In genomic region chrX:31266172-31267076, GRCh38 we compare ENCODE assay signal across 8 cellular contexts.
DNase-seq lines count a peak whose midpoint lies in the region; ATAC-seq and TF ChIP-seq lines count a peak whose summit lies in the region.

No MANE protein-coding gene starts in this region.

- H3K36me3 ChIP-seq in fibroblast of lung (ENCODE audit: control insufficient read depth, insufficient read depth, low read length) = no peaks in the 10 kb centered on the region

- no peaks in the 10 kb centered on the region for H3K9me3 ChIP-seq in fibroblast of lung (ENCODE audit: control insufficient read depth, insufficient read depth, low read depth, low read length)

- peaks cover 0 to 3% (median 2%) of the 10 kb centered on the region in 4 donors for H3K4me1 Mint-ChIP-seq in naive thymus-derived CD8-positive, alpha-beta T cell

- H3K4me3 ChIP-seq in WI38 (ENCODE audit: low read depth, low read length) (peak overlapping the region; percentile 63), fibroblast of lung (replicated peaks in 1 of 4; ENCODE audit: control extremely low read depth in 1 of 4, insufficient read depth in 1 of 4, low read depth in 3 of 4, low read length in 4 of 4) (peak overlapping the region; percentile 53 to 65 (median 58))

- H3K9me3 Mint-ChIP-seq in naive thymus-derived CD8-positive, alpha-beta T cell = peaks cover 0 to 4% (median 0%) of the 10 kb centered on the region in 9 donors

- no peak for TF ChIP-seq CTCF in WI38 (IDR thresholded peaks at IDR 0.05; ENCODE audit: low read depth, low read length)
- TF ChIP-seq CTCF in fibroblast of lung (conservative IDR thresholded peaks at IDR 0.05 in 1 of 2, IDR thresholded peaks at IDR 0.05 in 1 of 2; ENCODE audit: low read depth in 1 of 2, low read length in 2 of 2) = no peak

- DNase-seq in DMS53 (lab: John Stamatoyannopoulos, UW) (peak; percentile 64), fibroblast of lung (ENCODE audit: low read depth in 2 of 2) (peak in 1 of 2 donors; percentile 28), superior temporal gyrus (ENCODE audit: extremely low spot score) (no peak)
- peak in 1 of 10 donors; percentile 1 for DNase-seq in naive thymus-derived CD8-positive, alpha-beta T cell
- DNase-seq in central memory CD4-positive, alpha-beta T cell = no peak

- no peak overlapping the region for H3K27ac ChIP-seq in fibroblast of lung (ENCODE audit: insufficient read depth, low read length)

- H3K4me1 ChIP-seq in fibroblast of lung (ENCODE audit: control insufficient read depth, extremely low read depth, insufficient read depth, low read length) = no peaks in the 10 kb centered on the region

- no peak overlapping the region for H2AFZ ChIP-seq in fibroblast of lung (ENCODE audit: low read length)

- ATAC-seq in GM19351 (IDR thresholded peaks at IDR 0.05; ENCODE audit: unreplicated experiment) (peak; percentile 86), HG03354 (IDR thresholded peaks at IDR 0.05; ENCODE audit: poor library complexity, severe bottlenecking, unreplicated experiment) (peak; percentile 82)
- ATAC-seq in naive thymus-derived CD8-positive, alpha-beta T cell = no peak

- peak overlapping the region; percentile 66 for H3K4me2 ChIP-seq in fibroblast of lung (ENCODE audit: extremely low read depth, insufficient read depth, low read length)

- H3K27me3 ChIP-seq in fibroblast of lung (ENCODE audit: control insufficient read depth, insufficient read depth, low read length) = no peaks in the 10 kb centered on the region

- H3K36me3 Mint-ChIP-seq in naive thymus-derived CD8-positive, alpha-beta T cell = no peaks in the 10 kb centered on the region

- no peaks in the 10 kb centered on the region for H4K20me1 ChIP-seq in fibroblast of lung (ENCODE audit: control insufficient read depth, extremely low read depth, insufficient read depth, low read length)

- peaks cover 3 to 43% (median 18%) of the 10 kb centered on the region in 5 donors for H3K27me3 Mint-ChIP-seq in naive thymus-derived CD8-positive, alpha-beta T cell

- peak overlapping the region; percentile 13 for H3K9ac ChIP-seq in fibroblast of lung (ENCODE audit: insufficient read depth, low read length)

- no peak overlapping the region for H3K27ac Mint-ChIP-seq in naive thymus-derived CD8-positive, alpha-beta T cell

- POLR2A ChIA-PET in naive thymus-derived CD8-positive, alpha-beta T cell (lab: Charles Lee) = no interaction called here

- no peaks in the 10 kb centered on the region for H3K79me2 ChIP-seq in fibroblast of lung (ENCODE audit: control insufficient read depth, insufficient read depth, low read length)

- peak overlapping the region in 9 of 10 donors; percentile 22 to 72 (median 50) for H3K4me3 Mint-ChIP-seq in naive thymus-derived CD8-positive, alpha-beta T cell

Comparison
In these comparisons a context has a peak if more than half of its experiments do, and no peak if none do; other contexts are left out.
1. ATAC-seq: peak in GM19351 (single experiment) and HG03354 (single experiment); none in naive thymus-derived CD8-positive, alpha-beta T cell (0 of 2).